ENCODE assay signal across 28 cellular contexts in the genomic region with DNA sequence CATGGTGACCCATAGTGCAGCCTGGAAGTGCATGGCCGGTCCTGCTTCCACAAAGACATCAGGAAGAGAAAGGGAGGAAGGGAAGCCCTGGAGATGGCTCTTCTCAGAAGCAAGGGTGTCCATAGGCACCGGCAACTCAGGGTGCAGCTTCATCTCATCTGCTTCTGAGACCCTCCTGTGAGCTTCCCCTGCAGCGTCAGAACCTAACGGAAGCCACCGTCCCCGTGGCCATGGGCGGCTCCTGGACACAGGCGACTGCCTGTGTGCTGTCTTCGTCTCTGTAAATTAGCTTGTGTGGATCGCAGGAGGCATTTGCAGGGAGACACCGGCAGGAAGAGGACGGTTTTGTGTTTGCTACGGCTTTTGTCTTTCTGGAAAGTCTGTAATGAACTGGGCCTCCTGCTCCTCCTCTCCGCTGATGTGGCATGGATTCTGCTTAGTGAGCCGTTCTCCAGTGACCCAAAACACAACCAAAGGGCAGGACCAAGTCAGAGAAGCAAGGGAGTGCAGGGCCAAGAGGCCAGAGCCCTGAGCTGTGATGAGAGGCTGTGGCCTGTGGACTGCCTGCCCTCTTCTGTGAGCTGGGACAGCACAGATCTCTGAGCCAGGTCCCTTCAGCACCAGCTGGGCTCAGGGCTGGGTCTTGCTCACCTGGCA. TPM values are rescaled to one million over a fixed set of nuclear protein-coding genes. Genes with fewer than 3 reads are reported as not detected.
DNase-seq lines count a peak whose midpoint lies in the region; ATAC-seq, FAIRE-seq and TF ChIP-seq lines count a peak whose summit lies in the region.
"Had no signal": no experiment of that assay in that cellular context is flagged by ENCODE, and none has a peak within 500 bp of the region (broad histone marks: within the 10 kb centered on the region; RNA-seq: fewer than 3 reads in every experiment).

No MANE protein-coding gene starts in this region.

- no peak for DNase-seq in SK-N-SH
- peak; percentile 50 for DNase-seq in kidney
- peak in 3 of 5 donors; percentile 2 to 18 (median 7) for DNase-seq in ovary
- DNase-seq in foreskin keratinocyte, result no peak
- no peak for DNase-seq in activated CD8-positive, alpha-beta T cell treated with anti-CD3 and anti-CD28 coated beads, Interleukin-2, amount 10 ng/mL, durations not matched to agents 7 days and 5 days
- DNase-seq: AML-193; dermis blood vessel endothelial cell; HCEC 1CT; immature natural killer cell; mesenchymal stem cell; naive thymus-derived CD4-positive, alpha-beta T cell; NCI-H1105 treated with DMSO at 0.1 percent for 48 hours; NCI-H2081; NCI-H446; stimulated activated CD4-positive, alpha-beta T cell treated with anti-CD3 and anti-CD28 coated beads, Interleukin-4, amount 100 ng/mL, for 4 hours; T-helper 9 cell had no signal

- H4K20me1 ChIP-seq in SK-N-SH (ENCODE audit: insufficient read depth), result no peaks in the 10 kb centered on the region
- peaks cover 0 to 70% (median 23%) of the 10 kb centered on the region in 11 experiments; a peak in 13 of 22 replicates for H4K20me1 ChIP-seq in BLaER1 treated with 17β-estradiol and CSF1 and Interleukin-3, amounts not matched to agents 10 nM and 100 nM

- H3K36me3 ChIP-seq in SK-N-SH (replicated peaks in 1 of 2; ENCODE audit: control insufficient read depth in 1 of 2, insufficient read depth in 2 of 2, low read length in 1 of 2), result no peaks in the 10 kb centered on the region
- no peaks in the 10 kb centered on the region for H3K36me3 ChIP-seq in BLaER1 treated with 17β-estradiol and CSF1 and Interleukin-3, amounts not matched to agents 10 nM and 100 nM
- no peaks in the 10 kb centered on the region for H3K36me3 ChIP-seq in kidney (ENCODE audit: control insufficient read depth in 1 of 2, insufficient read depth in 2 of 2, low read length in 2 of 2)
- no peaks in the 10 kb centered on the region for H3K36me3 ChIP-seq in ovary
- H3K36me3 ChIP-seq: adrenal gland had no signal

- no peaks in the 10 kb centered on the region for H3K79me2 ChIP-seq in SK-N-SH (ENCODE audit: insufficient read depth)

- 81% methylated on average over 10 of the region's 15 CpGs for WGBS in SK-N-SH (ENCODE audit: low lambda C conversion rate)
- 73 to 78% (median 74%) methylated on average over 15 of the region's 15 CpGs for WGBS in ovary, 3 donors

- no peaks in the 10 kb centered on the region for H3K27me3 Mint-ChIP-seq in activated CD8-positive, alpha-beta T cell treated with anti-CD3 and anti-CD28 coated beads, Interleukin-2, amount 10 ng/mL, durations not matched to agents 7 days and 5 days (ENCODE audit: low read depth)
- H3K27me3 Mint-ChIP-seq: activated B cell treated with CpG ODN at 0.5 μM for 24 hours; naive thymus-derived CD4-positive, alpha-beta T cell; progenitor cell of endocrine pancreas had no signal

- TF ChIP-seq POLR2A in ovary (IDR thresholded peaks at IDR 0.05), result no peak

- peak; percentile 21; the same call in 1 of the 3 replicates for ATAC-seq in SK-N-SH treated with all-trans-retinoic acid at 6 μM for 48 hours
- no peak for ATAC-seq in foreskin keratinocyte
- ATAC-seq in activated CD8-positive, alpha-beta T cell treated with anti-CD3 and anti-CD28 coated beads, Interleukin-2, amount 10 ng/mL, durations not matched to agents 7 days and 5 days, result no peak
- ATAC-seq in GM19023 (IDR thresholded peaks at IDR 0.05; ENCODE audit: unreplicated experiment), result no peak
- ATAC-seq: naive thymus-derived CD4-positive, alpha-beta T cell had no signal

- TF ChIP-seq RAD21 in SK-N-SH (IDR thresholded peaks at IDR 0.05; ENCODE audit: low read length), result no peak

- CTCF ChIA-PET in SK-N-SH (lab: Yijun Ruan, JAX), result interaction anchor here (0.7 to 1.4 kb wide), 2 partner anchors 11 to 69 kb away, joined by 3 to 4 read pairs; partner anchors contain the start of gene GRK1
- CTCF ChIA-PET in activated CD8-positive, alpha-beta T cell treated with anti-CD3 and anti-CD28 coated beads, Interleukin-2, amount 10 ng/mL, durations not matched to agents 7 days and 5 days (lab: Charles Lee), result no interaction called here

- H3K9me2 ChIP-seq in SK-N-SH, result no peaks in the 10 kb centered on the region

- H3K27me3 ChIP-seq in SK-N-SH (ENCODE audit: insufficient read depth), result no peaks in the 10 kb centered on the region
- H3K27me3 ChIP-seq in BLaER1 treated with 17β-estradiol and CSF1 and Interleukin-3, amounts not matched to agents 10 nM and 100 nM, result peaks cover 0 to 38% (median 14%) of the 10 kb centered on the region in 11 experiments; a peak in 13 of 22 replicates
- H3K27me3 ChIP-seq in ovary, result no peaks in the 10 kb centered on the region
- peaks cover 26% of the 10 kb centered on the region for H3K27me3 ChIP-seq in foreskin keratinocyte
- H3K27me3 ChIP-seq: adrenal gland had no signal

- no peak for TF ChIP-seq EP300 in SK-N-SH (IDR thresholded peaks at IDR 0.05; ENCODE audit: borderline replicate concordance in 1 of 2, low read depth in 1 of 2, low read length in 1 of 2)
- no peak for TF ChIP-seq EP300 in ovary (IDR thresholded peaks at IDR 0.05)

- H3K4me3 ChIP-seq in SK-N-SH (ENCODE audit: low read depth in 2 of 2, low read length in 1 of 2) (no peak overlapping the region), kidney (ENCODE audit: low read length in 2 of 2) (no peak overlapping the region), ovary (no peak overlapping the region)
- no peak overlapping the region for H3K4me3 ChIP-seq in BLaER1 treated with 17β-estradiol and CSF1 and Interleukin-3, amounts not matched to agents 10 nM and 100 nM
- H3K4me3 ChIP-seq: adrenal gland, smooth muscle cell had no signal

- H3K4me2 ChIP-seq in SK-N-SH, result no peak overlapping the region
- peak overlapping the region in 7 of 11 experiments; percentile 76 to 97 (median 94); a peak in 10 of 22 replicates for H3K4me2 ChIP-seq in BLaER1 treated with 17β-estradiol and CSF1 and Interleukin-3, amounts not matched to agents 10 nM and 100 nM
- H3K4me2 ChIP-seq: smooth muscle cell had no signal

- peaks cover 3% of the 10 kb centered on the region for H3K4me1 Mint-ChIP-seq in activated CD8-positive, alpha-beta T cell treated with anti-CD3 and anti-CD28 coated beads, Interleukin-2, amount 10 ng/mL, durations not matched to agents 7 days and 5 days (ENCODE audit: low read depth)
- H3K4me1 Mint-ChIP-seq: activated B cell treated with CpG ODN at 0.5 μM for 24 hours had no signal

- H3K27ac Mint-ChIP-seq in activated CD8-positive, alpha-beta T cell treated with anti-CD3 and anti-CD28 coated beads, Interleukin-2, amount 10 ng/mL, durations not matched to agents 7 days and 5 days, result no peak overlapping the region
- H3K27ac Mint-ChIP-seq: activated B cell treated with CpG ODN at 0.5 μM for 24 hours, immature natural killer cell, progenitor cell of endocrine pancreas had no signal

- H2AFZ ChIP-seq in SK-N-SH (ENCODE audit: low read depth), result no peak overlapping the region

- POLR2A ChIA-PET in SK-N-SH (lab: Yijun Ruan, JAX), result no interaction called here
- POLR2A ChIA-PET in activated CD8-positive, alpha-beta T cell treated with anti-CD3 and anti-CD28 coated beads, Interleukin-2, amount 10 ng/mL, durations not matched to agents 7 days and 5 days (lab: Charles Lee), result no interaction called here

- H3K4me1 ChIP-seq in SK-N-SH (ENCODE audit: control insufficient read depth in 1 of 2, insufficient read depth in 2 of 2, low read depth in 1 of 2, low read length in 1 of 2), result peaks cover 0 to 7% of the 10 kb centered on the region in 2 experiments; a peak in 1 of 4 replicates
- peaks cover 12 to 83% (median 70%) of the 10 kb centered on the region in 10 experiments for H3K4me1 ChIP-seq in BLaER1 treated with 17β-estradiol and CSF1 and Interleukin-3, amounts not matched to agents 10 nM and 100 nM
- H3K4me1 ChIP-seq in kidney (ENCODE audit: control insufficient read depth in 1 of 2, insufficient read depth in 1 of 2, low read depth in 1 of 2, low read length in 2 of 2), result peaks cover 0 to 2% of the 10 kb centered on the region in 2 donors
- H3K4me1 ChIP-seq in ovary (ENCODE audit: insufficient read depth), result no peaks in the 10 kb centered on the region
- H3K4me1 ChIP-seq in foreskin keratinocyte, result no peaks in the 10 kb centered on the region
- H3K4me1 ChIP-seq: adrenal gland, Caco-2 had no signal

- H3K36me3 Mint-ChIP-seq in activated CD8-positive, alpha-beta T cell treated with anti-CD3 and anti-CD28 coated beads, Interleukin-2, amount 10 ng/mL, durations not matched to agents 7 days and 5 days (ENCODE audit: low read depth), result no peaks in the 10 kb centered on the region
- H3K36me3 Mint-ChIP-seq: immature natural killer cell; naive thymus-derived CD4-positive, alpha-beta T cell had no signal

- TF ChIP-seq CTCF in SK-N-SH (IDR thresholded peaks at IDR 0.05) (no peak), kidney (IDR thresholded peaks at IDR 0.05; ENCODE audit: borderline replicate concordance, extremely low read depth, insufficient read depth) (no peak), ovary (IDR thresholded peaks at IDR 0.05) (no peak), foreskin keratinocyte (conservative IDR thresholded peaks at IDR 0.05) (no peak)

- H3F3A ChIP-seq in SK-N-SH (replicated peaks; ENCODE audit: insufficient read depth), result no peaks in the 10 kb centered on the region

- no peaks in the 10 kb centered on the region for H3K9me3 Mint-ChIP-seq in activated CD8-positive, alpha-beta T cell treated with anti-CD3 and anti-CD28 coated beads, Interleukin-2, amount 10 ng/mL, durations not matched to agents 7 days and 5 days (ENCODE audit: insufficient read depth)
- H3K9me3 Mint-ChIP-seq: activated B cell treated with CpG ODN at 0.5 μM for 24 hours had no signal

- intact Hi-C loops in kidney (cut with DNase I), result no loop called here
- intact Hi-C loops in ovary (cut with DNase I), result no loop called here

- no peak overlapping the region for H3K9ac ChIP-seq in SK-N-SH
- no peak overlapping the region; a peak in 1 of 22 replicates for H3K9ac ChIP-seq in BLaER1 treated with 17β-estradiol and CSF1 and Interleukin-3, amounts not matched to agents 10 nM and 100 nM
- no peak overlapping the region for H3K9ac ChIP-seq in kidney (ENCODE audit: low read length in 2 of 2)

- H3K27ac ChIP-seq in SK-N-SH (ENCODE audit: low read depth in 2 of 2, low read length in 1 of 2), result no peak overlapping the region
- no peak overlapping the region for H3K27ac ChIP-seq in BLaER1 treated with 17β-estradiol and CSF1 and Interleukin-3, amounts not matched to agents 10 nM and 100 nM
- no peak overlapping the region for H3K27ac ChIP-seq in kidney (ENCODE audit: low read depth in 2 of 2, low read length in 2 of 2)
- H3K27ac ChIP-seq in ovary, result no peak overlapping the region
- H3K27ac ChIP-seq in foreskin keratinocyte, result no peak overlapping the region
- H3K27ac ChIP-seq: 22Rv1, adrenal gland had no signal

- no peaks in the 10 kb centered on the region for H3K9me3 ChIP-seq in SK-N-SH
- peaks cover 0 to 4% (median 1%) of the 10 kb centered on the region in 11 experiments; a peak in 9 of 22 replicates for H3K9me3 ChIP-seq in BLaER1 treated with 17β-estradiol and CSF1 and Interleukin-3, amounts not matched to agents 10 nM and 100 nM (replicated peaks in 1 of 11)
- H3K9me3 ChIP-seq in kidney (ENCODE audit: control insufficient read depth in 1 of 2, low read length in 2 of 2), result no peaks in the 10 kb centered on the region
- no peaks in the 10 kb centered on the region for H3K9me3 ChIP-seq in ovary
- H3K9me3 ChIP-seq: adrenal gland, Caco-2 had no signal

- FAIRE-seq in kidney (lab: Jason Lieb, UNC), result no peak
- FAIRE-seq: endothelial cell of umbilical vein had no signal

- no peak overlapping the region for H3K4me3 Mint-ChIP-seq in activated CD8-positive, alpha-beta T cell treated with anti-CD3 and anti-CD28 coated beads, Interleukin-2, amount 10 ng/mL, durations not matched to agents 7 days and 5 days
- H3K4me3 Mint-ChIP-seq: activated B cell treated with CpG ODN at 0.5 μM for 24 hours; immature natural killer cell; naive thymus-derived CD4-positive, alpha-beta T cell had no signal

RNA-seq across cellular contexts. Expression of gene ATP4B, which starts 2.5 kb away (rescaled TPM):
- polyA plus RNA-seq in SK-N-SH (2012; rRNA removed) (not detected in 2 replicates), kidney (ENCODE audit: insufficient read depth, low read depth, low replicate concordance) (0.45 TPM), ovary (not detected), foreskin keratinocyte (not detected in 2 replicates)
- not detected in 2 replicates for polyA plus RNA-seq in SK-N-SH (2012; cell fraction: cytosol; rRNA removed)
- polyA plus RNA-seq in SK-N-SH (2012; cell fraction: nucleus; rRNA removed), result not detected in 2 replicates
- total RNA-seq in kidney (0.16 TPM), ovary (under 1 TPM in 1 of 7 donors, not detected in 6; 0.28 TPM), foreskin keratinocyte (not detected in 2 replicates)
- total RNA-seq in activated CD8-positive, alpha-beta T cell treated with anti-CD3 and anti-CD28 coated beads, Interleukin-2, amount 10 ng/mL, durations not matched to agents 7 days and 5 days, result not detected
- total RNA-seq: activated B cell treated with CpG ODN at 0.5 μM for 24 hours; activated CD8-positive, alpha-beta memory T cell treated with anti-CD3 and anti-CD28 coated beads for 36 hours; adrenal gland; Caco-2; dermis blood vessel endothelial cell; endothelial cell of umbilical vein; naive thymus-derived CD4-positive, alpha-beta T cell; progenitor cell of endocrine pancreas; smooth muscle cell; ureter had no signal
- polyA plus RNA-seq: adrenal gland; immature natural killer cell; naive thymus-derived CD4-positive, alpha-beta T cell; smooth muscle cell had no signal

RNA-seq across cellular contexts. Expression of gene GRK1, which starts 11.5 kb away (rescaled TPM):
- polyA plus RNA-seq in SK-N-SH (2012; rRNA removed) (0.08 and 0.12 TPM in 2 replicates), kidney (ENCODE audit: insufficient read depth, low read depth, low replicate concordance) (not detected), ovary (under 1 TPM in 1 of 2 donors, not detected in 1; 0.02 TPM), foreskin keratinocyte (not detected in 2 replicates)
- polyA plus RNA-seq in SK-N-SH (2012; cell fraction: cytosol; rRNA removed), result 0.01 TPM in 2 replicates
- 0.14 and 0.21 TPM in 2 replicates for polyA plus RNA-seq in SK-N-SH (2012; cell fraction: nucleus; rRNA removed)
- total RNA-seq in kidney (not detected), ovary (under 1 TPM in 2 of 7 donors, not detected in 5; 0.07 to 0.10 TPM), foreskin keratinocyte (not detected in 2 replicates)
- under 1 TPM in 1 of 2 experiments, not detected in 1; 0.05 TPM for total RNA-seq in activated CD8-positive, alpha-beta T cell treated with anti-CD3 and anti-CD28 coated beads, Interleukin-2, amount 10 ng/mL, durations not matched to agents 7 days and 5 days
- total RNA-seq: Caco-2; dermis blood vessel endothelial cell; endothelial cell of umbilical vein; naive thymus-derived CD4-positive, alpha-beta T cell; smooth muscle cell; ureter had no signal
- polyA plus RNA-seq: endothelial cell of umbilical vein; immature natural killer cell; naive thymus-derived CD4-positive, alpha-beta T cell; smooth muscle cell had no signal

Comparison
In these comparisons a context has a peak if more than half of its experiments do, and no peak if none do; other contexts are left out.
1. DNase-seq: peak in kidney (single experiment) and ovary (3 of 5); none in SK-N-SH (single experiment), foreskin keratinocyte (0 of 2) and activated CD8-positive, alpha-beta T cell treated with anti-CD3 and anti-CD28 coated beads, Interleukin-2, amount 10 ng/mL, durations not matched to agents 7 days and 5 days (single experiment).